In the genomic region with DNA sequence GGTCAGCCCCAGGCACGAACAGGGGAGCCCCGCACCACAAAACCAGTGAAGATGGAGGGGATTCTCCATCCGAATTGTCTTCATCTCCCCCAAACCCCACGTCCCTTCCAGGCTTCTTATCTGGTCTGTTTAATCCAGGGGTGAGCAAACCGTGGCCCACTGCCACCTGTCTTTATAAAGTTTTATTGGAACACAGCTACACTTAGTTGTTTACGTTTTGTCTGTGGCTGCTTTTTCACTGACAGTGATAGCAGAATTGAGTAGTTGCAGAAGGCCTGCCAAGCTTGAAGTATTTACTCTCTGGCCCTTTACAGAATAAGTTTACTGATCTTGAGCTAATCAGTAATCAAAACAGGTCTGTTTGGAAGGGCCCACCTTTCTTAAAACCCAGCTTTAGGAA, we compare ENCODE assay signal across 16 cellular contexts.
A peak's percentile ranks its signal among the peaks of the same experiment; 100 is the strongest.
DNase-seq lines count a peak whose midpoint lies in the region; ATAC-seq, FAIRE-seq and TF ChIP-seq lines count a peak whose summit lies in the region.
"Had no signal": no experiment of that assay in that cellular context is flagged by ENCODE, and none has a peak within 500 bp of the region (broad histone marks: within the 10 kb centered on the region; RNA-seq: fewer than 3 reads in every experiment).

No MANE protein-coding gene starts in this region.

- no peak overlapping the region for H2BK20ac ChIP-seq in H9 (ENCODE audit: low read depth, low read length, poor library complexity, severe bottlenecking)

- no peak overlapping the region for H2BK5ac ChIP-seq in H9 (ENCODE audit: insufficient read length, low read length)

- no peak overlapping the region for H3K18ac ChIP-seq in H9 (ENCODE audit: insufficient read length, low read depth, low read length)

- WGBS in H9 (ENCODE audit: extremely low coverage, insufficient read length, low lambda C conversion rate) = no CpG with 5 or more reads among the region's 6 CpGs

- H3K27ac Mint-ChIP-seq in immature natural killer cell = peak overlapping the region in 5 of 6 donors; percentile 31 to 89 (median 53)
- no peak overlapping the region for H3K27ac Mint-ChIP-seq in H9

- no peak overlapping the region for H3K4ac ChIP-seq in H9 (ENCODE audit: low read depth, low read length)

- H3K14ac ChIP-seq in H9 (ENCODE audit: insufficient read depth, low read length) = no peak overlapping the region

- no peak for TF ChIP-seq CTCF in H9 (conservative IDR thresholded peaks at IDR 0.05)

- no peak overlapping the region for H4K91ac ChIP-seq in H9 (ENCODE audit: insufficient read length, low read depth, low read length)

- no peaks in the 10 kb centered on the region for H3K79me1 ChIP-seq in H9 (ENCODE audit: insufficient read depth, low read depth, low read length, poor library complexity, severe bottlenecking)

- no peak overlapping the region for H2AFZ ChIP-seq in H9 (ENCODE audit: low read length)

- H3K4me3 Mint-ChIP-seq in immature natural killer cell (peak overlapping the region in 3 of 5 donors; percentile 22 to 33 (median 23)), H9 (no peak overlapping the region)

- no peak for DNase-seq in GM18507 (ENCODE audit: extremely low spot score, insufficient read length, low read depth)
- DNase-seq in immature natural killer cell = no peak
- DNase-seq in NCI-H82 treated with DMSO at 0.1 percent for 48 hours (lab: John Stamatoyannopoulos, UW; ENCODE audit: unreplicated experiment) = no peak
- no peak for DNase-seq in COR-L47 (lab: John Stamatoyannopoulos, UW)
- no peak for DNase-seq in H9
- DNase-seq: activated gamma-delta T cell treated with Interleukin-2 at 50 U/mL for 16 hours, cortex of kidney, mesendoderm, NCI-H1436 treated with DMSO at 0.1 percent for 48 hours, NCI-H524, nucleus accumbens, Peyer's patch, sigmoid colon had no signal

- H3K9ac ChIP-seq in H9 (ENCODE audit: extremely low read depth, insufficient read length, low read length) = no peak overlapping the region

- no peak overlapping the region for H2BK12ac ChIP-seq in H9 (ENCODE audit: insufficient read length, low read depth, low read length)

- no peak overlapping the region for H2BK15ac ChIP-seq in H9 (ENCODE audit: low read depth, low read length)

- no peak overlapping the region for H2BK120ac ChIP-seq in H9 (ENCODE audit: low read depth, low read length, poor library complexity, severe bottlenecking)

- no peak overlapping the region for H4K5ac ChIP-seq in H9 (ENCODE audit: insufficient read length, low read depth, low read length)

- H3T11ph ChIP-seq in H9 (ENCODE audit: low read length) = no peak overlapping the region

- FAIRE-seq in GM18507 (lab: Jason Lieb, UNC) = peak; percentile 71

- H2AK5ac ChIP-seq in H9 (ENCODE audit: insufficient read length, low read length) = no peak overlapping the region

- H3K36me3 Mint-ChIP-seq in immature natural killer cell = peaks cover 0 to under 1% (median 0%) of the 10 kb centered on the region in 3 donors
- no peaks in the 10 kb centered on the region for H3K36me3 Mint-ChIP-seq in H9 (ENCODE audit: insufficient read depth in 1 of 3, low read depth in 3 of 3)

- no peak overlapping the region for H3K23ac ChIP-seq in H9 (ENCODE audit: insufficient read length, low read depth, low read length)

- no peaks in the 10 kb centered on the region for H3K9me3 Mint-ChIP-seq in immature natural killer cell
- H3K9me3 Mint-ChIP-seq in H9 = no peaks in the 10 kb centered on the region

- peak; percentile 31 for ATAC-seq in GM19395 (IDR thresholded peaks at IDR 0.05; ENCODE audit: unreplicated experiment)
- ATAC-seq in HG03432 (IDR thresholded peaks at IDR 0.05; ENCODE audit: unreplicated experiment) = peak; percentile 8

- H3K27ac ChIP-seq in H9 (ENCODE audit: insufficient read length, low read depth, low read length) = no peak overlapping the region
- H3K27ac ChIP-seq: Peyer's patch, sigmoid colon, thoracic aorta had no signal

- no peaks in the 10 kb centered on the region for H3K79me2 ChIP-seq in H9 (ENCODE audit: insufficient read depth, low read length)

- H3K56ac ChIP-seq in H9 (ENCODE audit: insufficient read length, low read depth, low read length) = no peak overlapping the region

- H4K20me1 ChIP-seq in H9 (ENCODE audit: control insufficient read depth, insufficient read depth, insufficient read length) = no peaks in the 10 kb centered on the region

- H3K4me1 Mint-ChIP-seq in immature natural killer cell (peaks cover 83 to 94% of the 10 kb centered on the region in 2 donors), H9 (peaks cover 28 to 33% of the 10 kb centered on the region in 2 experiments)

- no peaks in the 10 kb centered on the region for H3K27me3 ChIP-seq in H9 (ENCODE audit: insufficient read depth, low read length)
- H3K27me3 ChIP-seq: Peyer's patch, sigmoid colon had no signal

- no peaks in the 10 kb centered on the region for H3K9me3 ChIP-seq in H9 (ENCODE audit: control insufficient read depth, low read depth, low read length)
- H3K9me3 ChIP-seq: Peyer's patch, sigmoid colon, thoracic aorta had no signal

- H3K23me2 ChIP-seq in H9 (ENCODE audit: insufficient read length, low read depth, low read length, poor library complexity, severe bottlenecking) = no peaks in the 10 kb centered on the region

- peaks cover 5% of the 10 kb centered on the region; the same call in 1 of the 2 replicates for H3K4me1 ChIP-seq in H9 (ENCODE audit: insufficient read depth, low read length)

- H3K27me3 Mint-ChIP-seq in immature natural killer cell (ENCODE audit: low read depth in 3 of 3) (no peaks in the 10 kb centered on the region), H9 (ENCODE audit: low read depth) (no peaks in the 10 kb centered on the region)

- H3K4me2 ChIP-seq in H9 (ENCODE audit: insufficient read depth, insufficient read length, low read length) = no peak overlapping the region

- H4K8ac ChIP-seq in H9 (replicated peaks; ENCODE audit: insufficient read length, low read depth, low read length) = no peak overlapping the region

Comparison
In these comparisons a context has a peak if more than half of its experiments do, and no peak if none do; other contexts are left out.
1. H3K27ac Mint-ChIP-seq: peak in immature natural killer cell (5 of 6); none in H9 (0 of 3).
2. H3K4me3 Mint-ChIP-seq: peak in immature natural killer cell (3 of 5); none in H9 (0 of 2).